19 cellular contexts compared by ENCODE assay signal in genomic region chr17:35894206-35894605, GRCh38. TPM values are rescaled to one million over a fixed set of nuclear protein-coding genes. Genes with fewer than 3 reads are reported as not detected.
DNase-seq lines count a peak whose midpoint lies in the region; ATAC-seq lines count a peak whose summit lies in the region.
"Had no signal": no experiment of that assay in that cellular context is flagged by ENCODE, and none has a peak within 500 bp of the region (broad histone marks: within the 10 kb centered on the region; RNA-seq: fewer than 3 reads in every experiment).

No MANE protein-coding gene starts in this region.

- H4K12ac ChIP-seq in trophoblast cell (ENCODE audit: low read depth, low read length), result no peak overlapping the region

- H3K27me3 ChIP-seq in CD8-positive, alpha-beta memory T cell (ENCODE audit: insufficient read depth, low read length, poor library complexity, severe bottlenecking), result no peaks in the 10 kb centered on the region
- no peaks in the 10 kb centered on the region for H3K27me3 ChIP-seq in trophoblast cell (ENCODE audit: insufficient read depth, low read length)
- H3K27me3 ChIP-seq: BE2C had no signal

- H2BK120ac ChIP-seq in trophoblast cell (ENCODE audit: insufficient read depth, low read length, poor library complexity), result no peak overlapping the region

- no peak for DNase-seq in CD8-positive, alpha-beta memory T cell
- DNase-seq in ELF-1 (ENCODE audit: low read depth, low spot score) (peak; percentile 18), trophoblast cell (peak; percentile 71 to 77), retina (no peak)
- DNase-seq in effector memory CD8-positive, alpha-beta T cell, result no peak
- DNase-seq: BE2C; CD4-positive, alpha-beta memory T cell; COR-L47; DMS153; DMS79 treated with DMSO at 0.1 percent for 48 hours; EL; GDM1; GM23248 had no signal

- H3K27me3 Mint-ChIP-seq in CD8-positive, alpha-beta memory T cell, result peaks cover 0 to 4% of the 10 kb centered on the region in 2 donors
- H3K27me3 Mint-ChIP-seq in effector memory CD8-positive, alpha-beta T cell, result no peaks in the 10 kb centered on the region

- no peak overlapping the region for H2BK5ac ChIP-seq in trophoblast cell (ENCODE audit: low read depth, low read length, poor library complexity)

- H3K9me3 ChIP-seq in CD8-positive, alpha-beta memory T cell (ENCODE audit: low read length), result no peaks in the 10 kb centered on the region
- peaks cover 2% of the 10 kb centered on the region for H3K9me3 ChIP-seq in trophoblast cell (ENCODE audit: insufficient read depth, low read depth, low read length)
- H3K9me3 ChIP-seq: A549, BE2C had no signal

- H4K8ac ChIP-seq in trophoblast cell (ENCODE audit: low read depth, low read length), result no peak overlapping the region

- WGBS in trophoblast cell (ENCODE audit: extremely low coverage, insufficient coverage, insufficient read length), result no CpG with 5 or more reads among the region's 7 CpGs

- POLR2A ChIA-PET in CD8-positive, alpha-beta memory T cell (lab: Charles Lee), result interaction anchor here (0.6 to 8.2 kb wide), 3 partner anchors 15 to 643 kb away, joined by 3 to 100 read pairs (median 4); partner anchors contain the start of gene CCL5

- H3K79me1 ChIP-seq in trophoblast cell (ENCODE audit: low read length), result peaks cover 18% of the 10 kb centered on the region

- no peak overlapping the region for H3K23ac ChIP-seq in trophoblast cell (ENCODE audit: low read length)

- peak overlapping the region; percentile 25 for H3K4ac ChIP-seq in trophoblast cell (ENCODE audit: low read depth, low read length)

- H3K27ac ChIP-seq in CD8-positive, alpha-beta memory T cell (ENCODE audit: low read depth, low read length), result no peak overlapping the region
- no peak overlapping the region for H3K27ac ChIP-seq in trophoblast cell (ENCODE audit: low read depth, low read length)
- H3K27ac ChIP-seq: A549, C4-2B, GM23248, HL-60 had no signal

- H4K91ac ChIP-seq in trophoblast cell (ENCODE audit: low read depth, low read length), result peak overlapping the region; percentile 45

- no peak for ATAC-seq in effector memory CD8-positive, alpha-beta T cell (replicated peaks)
- no peak for ATAC-seq in GM21526 (IDR thresholded peaks at IDR 0.05; ENCODE audit: low FRiP score, unreplicated experiment)
- ATAC-seq: A549, HCT116 had no signal

- H2AFZ ChIP-seq in trophoblast cell (ENCODE audit: insufficient read depth, low read length, poor library complexity), result no peak overlapping the region
- H2AFZ ChIP-seq: GM23248 had no signal

- H3K9ac ChIP-seq in trophoblast cell (ENCODE audit: low read length), result no peak overlapping the region
- H3K9ac ChIP-seq: GM23248 had no signal

- H3K4me1 ChIP-seq in CD8-positive, alpha-beta memory T cell (ENCODE audit: insufficient read depth, low read length), result peaks cover 78% of the 10 kb centered on the region
- H3K4me1 ChIP-seq in trophoblast cell (ENCODE audit: control insufficient read depth in 1 of 2, insufficient read depth in 2 of 2, low read length in 2 of 2), result peaks cover 8 to 22% of the 10 kb centered on the region in 2 experiments
- H3K4me1 ChIP-seq: BE2C had no signal

- H3K36me3 Mint-ChIP-seq in CD8-positive, alpha-beta memory T cell, result peaks cover 0 to 3% (median 0%) of the 10 kb centered on the region in 3 donors
- peaks cover 38% of the 10 kb centered on the region for H3K36me3 Mint-ChIP-seq in effector memory CD8-positive, alpha-beta T cell (ENCODE audit: insufficient read depth)
- H3K36me3 Mint-ChIP-seq: CD4-positive, alpha-beta memory T cell had no signal

- peak overlapping the region in 2 of 7 donors; percentile 12 to 34 for H3K4me3 Mint-ChIP-seq in CD8-positive, alpha-beta memory T cell
- peak overlapping the region; percentile 15 to 40 for H3K4me3 Mint-ChIP-seq in effector memory CD8-positive, alpha-beta T cell
- H3K4me3 Mint-ChIP-seq: CD4-positive, alpha-beta memory T cell had no signal

- H3K4me3 ChIP-seq in CD8-positive, alpha-beta memory T cell (ENCODE audit: low read length), result no peak overlapping the region
- no peak overlapping the region for H3K4me3 ChIP-seq in trophoblast cell (ENCODE audit: low read depth, low read length)
- H3K4me3 ChIP-seq: A549, GM23248 had no signal

- H2AK5ac ChIP-seq in trophoblast cell (ENCODE audit: low read length), result no peak overlapping the region

- H3K79me2 ChIP-seq in trophoblast cell (ENCODE audit: control insufficient read depth, insufficient read depth, low read length, poor library complexity), result no peaks in the 10 kb centered on the region

- no peak overlapping the region for H3K18ac ChIP-seq in trophoblast cell (ENCODE audit: low read length)

- no peaks in the 10 kb centered on the region for H3K9me3 Mint-ChIP-seq in CD8-positive, alpha-beta memory T cell
- peaks cover 0 to 3% of the 10 kb centered on the region in 2 donors for H3K9me3 Mint-ChIP-seq in effector memory CD8-positive, alpha-beta T cell

- H3K4me2 ChIP-seq in trophoblast cell (ENCODE audit: low read length), result no peak overlapping the region
- H3K4me2 ChIP-seq: A549 had no signal

- CTCF ChIA-PET in CD8-positive, alpha-beta memory T cell (lab: Charles Lee), result interaction anchor here (12.0 kb wide), 1 partner anchor 16 kb away, joined by 144 read pairs; the partner anchor contains the start of gene CCL5

- no peak overlapping the region for H3K14ac ChIP-seq in trophoblast cell (ENCODE audit: low read length)

- peak overlapping the region in 7 of 8 donors; percentile 32 to 95 (median 66) for H3K27ac Mint-ChIP-seq in CD8-positive, alpha-beta memory T cell
- peak overlapping the region in 1 of 2 donors; percentile 83 for H3K27ac Mint-ChIP-seq in effector memory CD8-positive, alpha-beta T cell

- H2BK12ac ChIP-seq in trophoblast cell (ENCODE audit: low read length), result no peak overlapping the region

- peaks cover 82 to 95% (median 95%) of the 10 kb centered on the region in 3 donors for H3K4me1 Mint-ChIP-seq in CD8-positive, alpha-beta memory T cell
- peaks cover 85 to 89% of the 10 kb centered on the region in 2 donors for H3K4me1 Mint-ChIP-seq in effector memory CD8-positive, alpha-beta T cell (ENCODE audit: low read depth in 2 of 2)

- no peaks in the 10 kb centered on the region for H3K36me3 ChIP-seq in CD8-positive, alpha-beta memory T cell (ENCODE audit: insufficient read depth, low read length)
- no peaks in the 10 kb centered on the region for H3K36me3 ChIP-seq in trophoblast cell (ENCODE audit: control insufficient read depth in 1 of 2, insufficient read depth in 2 of 2, low read length in 2 of 2)
- H3K36me3 ChIP-seq: BE2C had no signal

RNA-seq across cellular contexts. Expression of gene CCL5, which starts 14.0 kb away (rescaled TPM):
- 100 to 1,000 TPM; 580 to 591 TPM for total RNA-seq in CD8-positive, alpha-beta memory T cell
- polyA plus RNA-seq in CD8-positive, alpha-beta memory T cell, result 2,769 TPM
- polyA plus RNA-seq in trophoblast cell (2013), result 1.3 and 1.7 TPM in 2 replicates
- total RNA-seq: GM23248 had no signal
- polyA plus RNA-seq: AG04450, GM23248 had no signal

RNA-seq across cellular contexts. Expression of gene HEATR9, which starts 25.5 kb away (rescaled TPM):
- total RNA-seq in CD8-positive, alpha-beta memory T cell, result 1 to 10 TPM; 2.3 to 2.6 TPM
- polyA plus RNA-seq in CD8-positive, alpha-beta memory T cell, result 0.55 TPM
- 0.04 TPM in 1 of 2 replicates, not detected in the other for polyA plus RNA-seq in trophoblast cell (2013)
- total RNA-seq: GM23248 had no signal
- polyA plus RNA-seq: A549; AG04450; CD4-positive, alpha-beta memory T cell; GM23248 had no signal

RNA-seq across cellular contexts. Expression of gene RDM1, which starts 36.4 kb away (rescaled TPM):
- total RNA-seq in CD8-positive, alpha-beta memory T cell, result 1 to 10 TPM; 2.5 to 3.1 TPM
- 2.8 TPM for polyA plus RNA-seq in CD8-positive, alpha-beta memory T cell
- polyA plus RNA-seq in trophoblast cell (2013), result 1.2 TPM in 2 replicates
- total RNA-seq: GM23248 had no signal
- polyA plus RNA-seq: AG04450, GM23248 had no signal

RNA-seq across cellular contexts. Expression of gene LYZL6, which starts 49.3 kb away (rescaled TPM):
- not detected for total RNA-seq in CD8-positive, alpha-beta memory T cell
- polyA plus RNA-seq in CD8-positive, alpha-beta memory T cell, result not detected
- polyA plus RNA-seq in trophoblast cell (2013), result not detected in 2 replicates
- total RNA-seq: CD4-positive, alpha-beta memory T cell; GM23248 had no signal
- polyA plus RNA-seq: A549; AG04450; CD4-positive, alpha-beta memory T cell; GM23248 had no signal

Comparison
In these comparisons a context has a peak if more than half of its experiments do, and no peak if none do; other contexts are left out.
1. DNase-seq: peak in ELF-1 (single experiment) and trophoblast cell (2 of 2); none in CD8-positive, alpha-beta memory T cell (0 of 5), effector memory CD8-positive, alpha-beta T cell (0 of 3) and retina (single experiment).